In genomic region chr3:159257954-159258353, GRCh38 we compare ENCODE assay signal across 23 cellular contexts.
"Had no signal": no experiment of that assay in that cellular context is flagged by ENCODE, and none has a peak within 500 bp of the region (broad histone marks: within the 10 kb centered on the region; RNA-seq: fewer than 3 reads in every experiment).

No MANE protein-coding gene starts in this region.

- H3K27ac ChIP-seq: brain microvascular endothelial cell, VCaP had no signal

- H3K36me3 ChIP-seq: brain microvascular endothelial cell had no signal

- DNase-seq: activated CD4-positive, alpha-beta memory T cell treated with anti-CD3 and anti-CD28 coated beads, Interleukin-2, amount 10 ng/mL, durations not matched to agents 7 days and 5 days; activated CD4-positive, alpha-beta T cell treated with anti-CD3 and anti-CD28 coated beads for 1 hour; activated CD4-positive, alpha-beta T cell treated with anti-CD3 and anti-CD28 coated beads for 4 hours; activated CD4-positive, alpha-beta T cell treated with anti-CD3 and anti-CD28 coated beads, Interleukin-2, amount 10 ng/mL, durations not matched to agents 7 days and 5 days; activated CD4-positive, alpha-beta T cell treated with anti-CD3 and anti-CD28 coated beads, Interleukin-2, amount 50 U/mL, for 4 hours; activated CD8-positive, alpha-beta memory T cell treated with anti-CD3 and anti-CD28 coated beads, Interleukin-2, amount 50 U/mL, for 48 hours; activated gamma-delta T cell; activated naive CD4-positive, alpha-beta T cell; activated naive CD4-positive, alpha-beta T cell treated with anti-CD3 and anti-CD28 coated beads, Interleukin-2, amount 10 ng/mL, durations not matched to agents 7 days and 5 days; activated naive CD8-positive, alpha-beta T cell treated with anti-CD3 and anti-CD28 coated beads, Interleukin-2, amount 10 ng/mL, durations not matched to agents 7 days and 5 days; activated T-cell treated with anti-CD3 and anti-CD28 coated beads for 4 hours; activated T-cell treated with anti-CD3 and anti-CD28 coated beads, Interleukin-2, amount 50 U/mL, for 24 hours; activated T-cell treated with anti-CD3 and anti-CD28 coated beads, Interleukin-2, amount 50 U/mL, for 72 hours; amniotic stem cell; anterior cingulate cortex; brain microvascular endothelial cell; caudate nucleus; cortex of kidney; dermis blood vessel endothelial cell; effector CD8-positive, alpha-beta T cell; head of caudate nucleus; T-helper 2 cell had no signal

- H3K27me3 ChIP-seq: brain microvascular endothelial cell had no signal
